In the genomic region with DNA sequence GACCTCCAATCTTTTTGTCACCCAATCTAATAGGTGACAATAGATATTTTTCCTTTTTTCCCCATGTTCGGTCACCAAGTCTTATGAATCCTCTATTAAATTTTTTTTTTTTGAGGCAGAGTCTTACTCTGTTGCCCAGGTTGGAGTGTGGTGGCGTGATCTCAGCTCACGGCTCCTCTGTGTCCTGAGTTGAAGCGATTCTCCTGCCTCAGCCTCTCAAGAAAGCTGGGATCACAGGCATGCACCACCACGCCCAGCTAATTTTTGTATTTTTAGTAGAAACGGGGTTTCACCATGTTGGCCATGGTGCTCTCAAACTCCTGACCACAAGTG, we compare ENCODE assay signal across 1 cellular context.
TF ChIP-seq lines count a peak whose summit lies in the region.

No MANE protein-coding gene starts in this region.

TF ChIP-seq in GM12878, 131 proteins besides CTCF, POLR2A, EP300 and RAD21:
- TF ChIP-seq IKZF2 (IDR thresholded peaks at IDR 0.05), result peak; percentile 2 to 70; a peak in 1 of 4 replicates
- TF ChIP-seq NFIC (IDR thresholded peaks at IDR 0.05; ENCODE audit: low read depth, low read length), result 0 out of 2 replicates have a peak, but pooled peaks have one; percentile 7
- peak; percentile 68 for TF ChIP-seq IKZF1 (conservative IDR thresholded peaks at IDR 0.05)
- TF ChIP-seq PAX5 (IDR thresholded peaks at IDR 0.05; ENCODE audit: borderline replicate concordance, low read depth, low read length), result no peak
